Comparison of ENCODE assay signal across 25 cellular contexts in the genomic region with DNA sequence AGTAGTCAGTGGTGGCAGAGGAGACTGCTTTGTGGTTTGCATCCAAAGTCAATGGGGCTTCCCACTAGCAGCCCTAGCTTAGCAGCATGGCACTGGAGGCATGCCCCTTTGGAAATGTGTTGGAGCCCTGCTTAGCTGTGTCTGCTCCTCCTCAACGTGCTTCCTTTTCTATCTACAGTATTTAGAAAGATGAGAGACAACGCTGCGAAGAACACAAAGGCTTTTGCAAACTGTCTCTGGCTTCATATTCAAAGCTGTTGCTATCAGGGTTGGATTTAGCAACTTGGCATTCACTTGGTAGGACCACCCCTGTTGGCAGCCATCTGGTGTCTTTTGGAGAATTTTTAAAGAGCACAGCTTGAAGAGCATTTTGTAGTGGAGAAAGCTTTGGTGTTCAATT.
"Had no signal": no experiment of that assay in that cellular context is flagged by ENCODE, and none has a peak within 500 bp of the region (broad histone marks: within the 10 kb centered on the region; RNA-seq: fewer than 3 reads in every experiment).

No MANE protein-coding gene starts in this region.

- DNase-seq: activated B cell treated with CpG ODN at 0.5 μM for 24 hours; activated CD4-positive, alpha-beta memory T cell treated with anti-CD3 and anti-CD28 coated beads for 36 hours; activated CD4-positive, alpha-beta T cell treated with anti-CD3 and anti-CD28 coated beads for 4 hours; activated CD4-positive, alpha-beta T cell treated with anti-CD3 and anti-CD28 coated beads, Interleukin-2, amount 10 ng/mL, durations not matched to agents 24 days and 14 days; activated CD4-positive, alpha-beta T cell treated with anti-CD3 and anti-CD28 coated beads, Interleukin-2, amount 50 U/mL, for 1 hour; activated CD4-positive, alpha-beta T cell treated with anti-CD3 and anti-CD28 coated beads, Interleukin-2, amount 50 U/mL, for 4 hours; activated CD4-positive, CD25-positive, alpha-beta regulatory T cell treated with anti-CD3 and anti-CD28 coated beads, Interleukin-2, amount 50 U/mL, for 72 hours; activated CD8-positive, alpha-beta memory T cell treated with anti-CD3 and anti-CD28 coated beads, Interleukin-2, amount 50 U/mL, for 4 hours; activated CD8-positive, alpha-beta T cell treated with anti-CD3 and anti-CD28 coated beads for 36 hours; activated effector memory CD4-positive, alpha-beta T cell treated with anti-CD3 and anti-CD28 coated beads, Interleukin-2, amount 50 U/mL, for 16 hours; activated gamma-delta T cell treated with Interleukin-2 at 50 U/mL for 16 hours; activated naive CD4-positive, alpha-beta T cell; activated naive CD4-positive, alpha-beta T cell treated with anti-CD3 and anti-CD28 coated beads for 36 hours; activated naive CD4-positive, alpha-beta T cell treated with anti-CD3 and anti-CD28 coated beads, Interleukin-2, amount 50 U/mL, for 16 hours; activated naive CD8-positive, alpha-beta T cell treated with anti-CD3 and anti-CD28 coated beads, Interleukin-2, amount 10 ng/mL, durations not matched to agents 7 days and 5 days; activated naive CD8-positive, alpha-beta T cell treated with anti-CD3 and anti-CD28 coated beads, Interleukin-2, amount 50 U/mL, for 24 hours; activated T-cell treated with anti-CD3 and anti-CD28 coated beads for 4 hours; activated T-cell treated with anti-CD3 and anti-CD28 coated beads, Interleukin-2, amount 50 U/mL, for 1 hour; activated T-cell treated with anti-CD3 and anti-CD28 coated beads, Interleukin-2, amount 50 U/mL, for 4 hours; activated T-cell treated with anti-CD3 and anti-CD28 coated beads, Interleukin-2, amount 50 U/mL, for 72 hours; amygdala; anterior cingulate cortex; colonic mucosa; T-helper 2 cell; T-helper 9 cell had no signal
